Comparison of ENCODE assay signal across 8 cellular contexts in genomic region chr1:242523968-242524570, GRCh38. TPM values are rescaled to one million over a fixed set of nuclear protein-coding genes. Genes with fewer than 3 reads are reported as not detected.
DNase-seq lines count a peak whose midpoint lies in the region; ATAC-seq and TF ChIP-seq lines count a peak whose summit lies in the region.

No MANE protein-coding gene starts in this region.

- no peak overlapping the region for H3K27ac ChIP-seq in urinary bladder (ENCODE audit: low read depth)

- TF ChIP-seq CTCF in chondrocyte (IDR thresholded peaks at IDR 0.05) = peak; percentile 34

- 1% methylated on average over 60 of the region's 70 CpGs for WGBS in urinary bladder

- H3K36me3 Mint-ChIP-seq in chondrocyte (ENCODE audit: low read depth) = no peaks in the 10 kb centered on the region
- no peaks in the 10 kb centered on the region for H3K36me3 Mint-ChIP-seq in memory B cell

- DNase-seq in NCI-H1436 (lab: John Stamatoyannopoulos, UW) = peak; percentile 82
- DNase-seq in NCI-H1436 treated with DMSO at 0.1 percent for 48 hours (lab: John Stamatoyannopoulos, UW) = no peak
- DNase-seq in NCI-H446 (lab: John Stamatoyannopoulos, UW) = peak; percentile 43 to 74
- DNase-seq in chondrocyte (ENCODE audit: low spot score) = no peak
- DNase-seq in memory B cell (ENCODE audit: low spot score in 2 of 2) = peak; percentile 4 to 27
- DNase-seq in SIG-M5 (lab: John Stamatoyannopoulos, UW) = no peak
- DNase-seq in NCI-H2196 treated with DMSO at 0.1 percent for 48 hours (lab: John Stamatoyannopoulos, UW; ENCODE audit: unreplicated experiment) = no peak

- H3K27ac Mint-ChIP-seq in chondrocyte (ENCODE audit: unreplicated experiment) (no peak overlapping the region), memory B cell (no peak overlapping the region)

- peak overlapping the region; percentile 43 for H3K4me3 ChIP-seq in urinary bladder (ENCODE audit: low read depth, low read length)

- H3K4me1 Mint-ChIP-seq in chondrocyte (ENCODE audit: low read depth) = peaks cover 12% of the 10 kb centered on the region
- H3K4me1 Mint-ChIP-seq in memory B cell = peaks cover 17% of the 10 kb centered on the region

- H3K27me3 Mint-ChIP-seq in chondrocyte (ENCODE audit: low read depth) (peaks cover 65% of the 10 kb centered on the region), memory B cell (peaks cover 16% of the 10 kb centered on the region)

- peak; percentile 59 for ATAC-seq in memory B cell (ENCODE audit: low read depth)

- H3K36me3 ChIP-seq in urinary bladder (ENCODE audit: insufficient read depth) = no peaks in the 10 kb centered on the region

- H3K4me3 Mint-ChIP-seq in chondrocyte (ENCODE audit: unreplicated experiment) (peak overlapping the region; percentile 45), memory B cell (peak overlapping the region; percentile 75)

- no peaks in the 10 kb centered on the region for H3K4me1 ChIP-seq in urinary bladder (ENCODE audit: insufficient read depth)

- no peaks in the 10 kb centered on the region for H3K9me3 Mint-ChIP-seq in chondrocyte (ENCODE audit: low read depth)
- H3K9me3 Mint-ChIP-seq in memory B cell = no peaks in the 10 kb centered on the region

RNA-seq across cellular contexts. Expression of gene PLD5, which starts 0.4 kb away (rescaled TPM):
- total RNA-seq in chondrocyte = not detected in 3 replicates
- total RNA-seq in urinary bladder = 0.58 TPM
- polyA plus RNA-seq in urinary bladder = 0.16 TPM

Comparison
In these comparisons a context has a peak if more than half of its experiments do, and no peak if none do; other contexts are left out.
1. DNase-seq: peak in NCI-H1436 (single experiment), NCI-H446 (2 of 2) and memory B cell (2 of 2); none in NCI-H1436 treated with DMSO at 0.1 percent for 48 hours (single experiment), chondrocyte (single experiment), SIG-M5 (single experiment) and NCI-H2196 treated with DMSO at 0.1 percent for 48 hours (single experiment).